ENCODE assay signal across 1 cellular context in the genomic region with DNA sequence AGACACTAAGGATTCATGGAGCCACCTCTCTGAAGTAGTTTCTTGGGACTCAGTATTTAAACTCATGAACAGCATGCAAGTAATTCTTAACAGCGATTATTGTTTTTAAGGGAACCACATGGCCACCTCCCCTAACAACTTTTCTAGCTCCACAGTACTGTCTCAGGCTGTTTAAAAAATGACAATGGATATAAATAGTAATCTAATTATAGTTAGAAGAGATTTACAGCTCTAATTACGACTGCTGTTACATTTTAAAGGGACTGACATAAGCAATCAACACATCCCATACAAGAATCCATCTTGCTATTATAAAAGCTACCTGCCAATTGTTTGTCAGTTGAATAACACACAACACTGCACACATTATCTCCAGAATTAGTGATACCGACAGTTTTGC.
TF ChIP-seq lines count a peak whose summit lies in the region.

No MANE protein-coding gene starts in this region.

TF ChIP-seq in GM23338, 12 proteins besides CTCF, POLR2A, EP300 and RAD21 (continued from another document):
- TF ChIP-seq, protein P1, sequence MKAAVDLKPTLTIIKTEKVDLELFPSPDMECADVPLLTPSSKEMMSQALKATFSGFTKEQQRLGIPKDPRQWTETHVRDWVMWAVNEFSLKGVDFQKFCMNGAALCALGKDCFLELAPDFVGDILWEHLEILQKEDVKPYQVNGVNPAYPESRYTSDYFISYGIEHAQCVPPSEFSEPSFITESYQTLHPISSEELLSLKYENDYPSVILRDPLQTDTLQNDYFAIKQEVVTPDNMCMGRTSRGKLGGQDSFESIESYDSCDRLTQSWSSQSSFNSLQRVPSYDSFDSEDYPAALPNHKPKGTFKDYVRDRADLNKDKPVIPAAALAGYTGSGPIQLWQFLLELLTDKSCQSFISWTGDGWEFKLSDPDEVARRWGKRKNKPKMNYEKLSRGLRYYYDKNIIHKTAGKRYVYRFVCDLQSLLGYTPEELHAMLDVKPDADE (IDR thresholded peaks at IDR 0.05): no peak
- TF ChIP-seq STAT1 (IDR thresholded peaks at IDR 0.05; ENCODE audit: unreplicated experiment): no peak
- TF ChIP-seq CREB1 (CRISPR knock-in tag; IDR thresholded peaks at IDR 0.05; ENCODE audit: low read depth): no peak
- TF ChIP-seq ZNF462 (CRISPR knock-in tag; IDR thresholded peaks at IDR 0.05): no peak
- no peak for TF ChIP-seq NANOG (IDR thresholded peaks at IDR 0.05; ENCODE audit: borderline replicate concordance)
TF ChIP-seq in GM23338: peak in this region for 0.
